ENCODE assay signal across 20 cellular contexts in the genomic region with DNA sequence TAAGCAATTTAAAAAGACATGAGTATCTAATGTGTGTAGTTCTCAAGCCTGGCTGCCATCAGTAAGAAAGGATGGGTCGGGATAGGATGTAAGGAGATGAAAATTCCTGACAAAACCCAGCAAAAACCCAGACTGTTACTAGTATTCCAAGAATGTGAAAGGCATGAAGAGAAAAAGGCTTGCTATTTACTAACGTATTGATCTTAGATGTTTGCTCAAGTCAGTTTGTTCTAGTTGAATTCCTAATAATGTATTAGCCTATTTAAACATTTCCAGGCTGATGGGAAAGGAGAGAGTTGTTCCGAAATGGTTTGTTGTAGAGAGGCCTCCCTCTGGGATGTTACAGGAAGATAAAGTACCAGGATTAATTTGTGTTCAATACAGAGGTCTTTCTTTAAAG.
DNase-seq lines count a peak whose midpoint lies in the region; ATAC-seq and TF ChIP-seq lines count a peak whose summit lies in the region.
"Had no signal": no experiment of that assay in that cellular context is flagged by ENCODE, and none has a peak within 500 bp of the region (broad histone marks: within the 10 kb centered on the region; RNA-seq: fewer than 3 reads in every experiment).

No MANE protein-coding gene starts in this region.

- POLR2A ChIA-PET in A673 (lab: Charles Lee; ENCODE audit: low non-redundant PET) (no interaction called here), PC-3 (lab: Charles Lee; ENCODE audit: unreplicated experiment) (no interaction called here)

- peak overlapping the region; percentile 46 for H3K27ac Mint-ChIP-seq in HFFc6
- H3K27ac Mint-ChIP-seq in chondrocyte (ENCODE audit: unreplicated experiment), result peak overlapping the region; percentile 87
- H3K27ac Mint-ChIP-seq in neural crest cell (ENCODE audit: unreplicated experiment), result peak overlapping the region; percentile 30
- H3K27ac Mint-ChIP-seq: activated CD4-positive, alpha-beta T cell treated with anti-CD3 and anti-CD28 coated beads for 36 hours; activated naive CD4-positive, alpha-beta T cell treated with anti-CD3 and anti-CD28 coated beads, Interleukin-2, amount 50 U/mL, for 24 hours; activated T-helper 1 cell treated with anti-CD3 and anti-CD28 coated beads, Interleukin-12 subunit alpha, Interleukin-12 subunit beta, Interleukin-2, Interleukin-4 antibody, amounts not matched to agents 30 ng/mL and 10 ng/mL and 1 ng/mL, durations not matched to agents 14 hours and 24 hours and 36 hours; CD4-positive, CD25-positive, alpha-beta regulatory T cell had no signal

- no peaks in the 10 kb centered on the region for H3F3A ChIP-seq in PC-3 (ENCODE audit: low read length, unreplicated experiment)

- BruUV-seq in A673 (replicated peaks; lab: Mats Ljungman, UMichigan) (no TSS peak), PC-3 (replicated peaks; lab: Mats Ljungman, UMichigan) (no TSS peak)

- DNase-seq in A673 (ENCODE audit: low spot score) (no peak), HFFc6 (no peak), chondrocyte (ENCODE audit: low spot score) (no peak), neural crest cell (ENCODE audit: low read depth, low spot score) (no peak), PC-3 (no peak), NCI-H1105 (lab: John Stamatoyannopoulos, UW) (no peak)
- no peak for DNase-seq in activated CD4-positive, alpha-beta T cell treated with anti-CD3 and anti-CD28 coated beads, Interleukin-2, amount 50 U/mL, for 1 hour
- DNase-seq: activated CD4-positive, alpha-beta T cell treated with anti-CD3 and anti-CD28 coated beads for 36 hours; CD4-positive, CD25-positive, alpha-beta regulatory T cell; Karpas-422; mucosa of descending colon; NCI-H1048; NK-92 treated with Interleukin-12 subunit alpha and Interleukin-12 subunit beta, amount 100 ng/mL, for 24 hours had no signal

- no peaks in the 10 kb centered on the region for H4K20me1 ChIP-seq in PC-3 (ENCODE audit: low read length)

- no peak for ATAC-seq in PC-3
- no peak for ATAC-seq in GM18511 (IDR thresholded peaks at IDR 0.05; ENCODE audit: unreplicated experiment)
- ATAC-seq: activated CD4-positive, alpha-beta T cell treated with anti-CD3 and anti-CD28 coated beads for 36 hours; GM12878; mucosa of descending colon had no signal

- H3K27ac ChIP-seq in A673 (ENCODE audit: low read depth, low read length, poor library complexity, severe bottlenecking) (peak overlapping the region; percentile 17), PC-3 (ENCODE audit: low read length) (no peak overlapping the region)
- H3K27ac ChIP-seq: ascending aorta, neutrophil, vagina had no signal

- CTCF ChIA-PET in A673 (lab: Charles Lee), result no interaction called here
- CTCF ChIA-PET in PC-3 (lab: Charles Lee), result no interaction called here

- H3K9me3 ChIP-seq in A673 (ENCODE audit: low read depth, low read length, poor library complexity, severe bottlenecking) (no peaks in the 10 kb centered on the region), PC-3 (ENCODE audit: low read length) (no peaks in the 10 kb centered on the region)
- H3K9me3 ChIP-seq: ascending aorta, mucosa of descending colon, neutrophil, vagina had no signal

- no peaks in the 10 kb centered on the region for H3K9me3 Mint-ChIP-seq in HFFc6
- no peaks in the 10 kb centered on the region for H3K9me3 Mint-ChIP-seq in chondrocyte (ENCODE audit: low read depth)
- no peaks in the 10 kb centered on the region for H3K9me3 Mint-ChIP-seq in neural crest cell
- H3K9me3 Mint-ChIP-seq: activated naive CD4-positive, alpha-beta T cell treated with anti-CD3 and anti-CD28 coated beads, Interleukin-2, amount 50 U/mL, for 24 hours; activated T-helper 1 cell treated with anti-CD3 and anti-CD28 coated beads, Interleukin-12 subunit alpha, Interleukin-12 subunit beta, Interleukin-2, Interleukin-4 antibody, amounts not matched to agents 30 ng/mL and 10 ng/mL and 1 ng/mL, durations not matched to agents 14 hours and 24 hours and 36 hours; CD4-positive, CD25-positive, alpha-beta regulatory T cell had no signal

- H3K27me3 Mint-ChIP-seq in HFFc6 (ENCODE audit: insufficient read depth) (no peaks in the 10 kb centered on the region; the same call in 1 of the 2 replicates), chondrocyte (ENCODE audit: low read depth) (no peaks in the 10 kb centered on the region), neural crest cell (ENCODE audit: low read depth) (no peaks in the 10 kb centered on the region)
- H3K27me3 Mint-ChIP-seq: activated CD4-positive, alpha-beta T cell treated with anti-CD3 and anti-CD28 coated beads for 36 hours had no signal

- H3K36me3 Mint-ChIP-seq in HFFc6 (ENCODE audit: low read depth) (peaks cover 22% of the 10 kb centered on the region), chondrocyte (ENCODE audit: low read depth) (peaks cover 19% of the 10 kb centered on the region), neural crest cell (ENCODE audit: low read depth) (peaks cover 19% of the 10 kb centered on the region)
- H3K36me3 Mint-ChIP-seq: activated naive CD4-positive, alpha-beta T cell treated with anti-CD3 and anti-CD28 coated beads, Interleukin-2, amount 50 U/mL, for 24 hours; CD4-positive, CD25-positive, alpha-beta regulatory T cell had no signal

- H3K4me3 Mint-ChIP-seq in HFFc6, result no peak overlapping the region
- H3K4me3 Mint-ChIP-seq in chondrocyte (ENCODE audit: unreplicated experiment), result no peak overlapping the region
- no peak overlapping the region for H3K4me3 Mint-ChIP-seq in neural crest cell
- H3K4me3 Mint-ChIP-seq: activated CD4-positive, alpha-beta T cell treated with anti-CD3 and anti-CD28 coated beads for 36 hours; activated naive CD4-positive, alpha-beta T cell treated with anti-CD3 and anti-CD28 coated beads, Interleukin-2, amount 50 U/mL, for 24 hours; activated T-helper 1 cell treated with anti-CD3 and anti-CD28 coated beads, Interleukin-12 subunit alpha, Interleukin-12 subunit beta, Interleukin-2, Interleukin-4 antibody, amounts not matched to agents 30 ng/mL and 10 ng/mL and 1 ng/mL, durations not matched to agents 14 hours and 24 hours and 36 hours had no signal

- H3K4me1 ChIP-seq in A673 (ENCODE audit: insufficient read depth, low read length, poor library complexity, severe bottlenecking) (peaks cover 35% of the 10 kb centered on the region), PC-3 (ENCODE audit: insufficient read depth, low read length) (0 out of 2 replicates have a peak, but pooled peaks cover under 1% of the 10 kb centered on the region)
- H3K4me1 ChIP-seq: vagina had no signal

- no peak overlapping the region for H3K9ac ChIP-seq in PC-3 (ENCODE audit: low read length)

- H2AFZ ChIP-seq in PC-3 (ENCODE audit: low read length), result no peak overlapping the region

- H3K9me2 ChIP-seq in PC-3 (replicated peaks; ENCODE audit: low read length), result no peaks in the 10 kb centered on the region

- peaks cover 25% of the 10 kb centered on the region for H3K4me1 Mint-ChIP-seq in HFFc6 (ENCODE audit: low read depth)
- peaks cover 38% of the 10 kb centered on the region for H3K4me1 Mint-ChIP-seq in chondrocyte (ENCODE audit: low read depth)
- H3K4me1 Mint-ChIP-seq in neural crest cell, result no peaks in the 10 kb centered on the region
- H3K4me1 Mint-ChIP-seq: activated CD4-positive, alpha-beta T cell treated with anti-CD3 and anti-CD28 coated beads for 36 hours; activated naive CD4-positive, alpha-beta T cell treated with anti-CD3 and anti-CD28 coated beads, Interleukin-2, amount 50 U/mL, for 24 hours had no signal

- peaks cover 53% of the 10 kb centered on the region for H3K36me3 ChIP-seq in A673 (ENCODE audit: insufficient read depth, low read length, poor library complexity, severe bottlenecking)
- H3K36me3 ChIP-seq in PC-3 (ENCODE audit: low read depth, low read length), result peaks cover 50% of the 10 kb centered on the region
- H3K36me3 ChIP-seq: neutrophil had no signal

- no peaks in the 10 kb centered on the region for H3K79me2 ChIP-seq in PC-3 (ENCODE audit: low read length)

- H3K4me3 ChIP-seq in A673 (ENCODE audit: low read depth, low read length, poor library complexity, severe bottlenecking) (no peak overlapping the region), PC-3 (ENCODE audit: low read length) (no peak overlapping the region)
- H3K4me3 ChIP-seq: ascending aorta, GM12878, mucosa of descending colon, vagina had no signal

- TF ChIP-seq CTCF in A673 (conservative IDR thresholded peaks at IDR 0.05; ENCODE audit: low read depth, low read length), result no peak
- no peak for TF ChIP-seq CTCF in HFFc6 (IDR thresholded peaks at IDR 0.05)
- no peak for TF ChIP-seq CTCF in chondrocyte (IDR thresholded peaks at IDR 0.05)
- TF ChIP-seq CTCF in neural crest cell (conservative IDR thresholded peaks at IDR 0.05), result no peak
- no peak for TF ChIP-seq CTCF in PC-3 (conservative IDR thresholded peaks at IDR 0.05; ENCODE audit: low read depth, low read length)

- intact Hi-C loops in A673 (cut with micrococcal nuclease; ENCODE audit: unreplicated experiment) (no loop called here), PC-3 (cut with micrococcal nuclease) (no loop called here)

- H3K27me3 ChIP-seq in A673 (replicated peaks; ENCODE audit: insufficient read depth, low read depth, low read length, poor library complexity) (no peaks in the 10 kb centered on the region), PC-3 (ENCODE audit: low read length) (no peaks in the 10 kb centered on the region)
- H3K27me3 ChIP-seq: ascending aorta, neutrophil, vagina had no signal

- no peak overlapping the region for H3K4me2 ChIP-seq in PC-3 (ENCODE audit: low read length)

Comparison
In these comparisons a context has a peak if more than half of its experiments do, and no peak if none do; other contexts are left out.
1. H3K27ac Mint-ChIP-seq: peak in every context shown above with its lines; median percentile 87 in chondrocyte; 46 in HFFc6; 30 in neural crest cell.